Comparison of ENCODE assay signal across 26 cellular contexts in the genomic region with DNA sequence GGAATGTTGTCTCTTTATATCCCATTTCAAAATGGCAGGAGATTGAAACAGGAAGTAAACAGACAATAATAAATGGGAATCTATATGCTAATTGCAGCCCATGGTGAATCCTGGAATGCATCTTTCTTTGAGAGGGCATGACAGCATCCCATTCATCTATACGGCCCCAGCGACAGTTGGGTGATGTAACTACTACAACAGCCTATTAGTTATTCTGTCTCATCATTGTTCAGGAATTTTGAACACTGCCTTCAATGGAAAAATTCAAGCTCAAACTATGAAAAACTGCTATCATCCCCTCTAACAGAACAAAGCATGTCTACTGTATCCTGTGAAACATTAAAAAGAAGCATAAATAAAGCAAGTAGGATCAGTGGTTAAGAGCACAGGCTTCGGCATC.
DNase-seq lines count a peak whose midpoint lies in the region; ATAC-seq and TF ChIP-seq lines count a peak whose summit lies in the region.
"Had no signal": no experiment of that assay in that cellular context is flagged by ENCODE, and none has a peak within 500 bp of the region (broad histone marks: within the 10 kb centered on the region; RNA-seq: fewer than 3 reads in every experiment).

No MANE protein-coding gene starts in this region.

- H3K9ac ChIP-seq in smooth muscle cell (ENCODE audit: low read depth) = no peak overlapping the region

- no peak overlapping the region for H3K4me2 ChIP-seq in smooth muscle cell

- H3K9me3 ChIP-seq in smooth muscle cell (replicated peaks; ENCODE audit: low read depth) = no peaks in the 10 kb centered on the region
- H3K9me3 ChIP-seq: breast epithelium, ovary had no signal

- H3K27ac ChIP-seq in smooth muscle cell (ENCODE audit: low read depth) = peak overlapping the region; percentile 9
- H3K27ac ChIP-seq: breast epithelium, ovary had no signal

- H3K79me2 ChIP-seq in smooth muscle cell (ENCODE audit: low read depth) = no peaks in the 10 kb centered on the region

- no peak overlapping the region for H3K4me3 ChIP-seq in fibroblast of pulmonary artery (replicated peaks; ENCODE audit: low read depth, low read length)
- H3K4me3 ChIP-seq in smooth muscle cell = no peak overlapping the region
- H3K4me3 ChIP-seq: breast epithelium, K562, ovary had no signal

- ATAC-seq in HG03432 (IDR thresholded peaks at IDR 0.05; ENCODE audit: unreplicated experiment) (no peak), esophagus mucosa (no peak)
- ATAC-seq: activated CD8-positive, alpha-beta T cell treated with anti-CD3 and anti-CD28 coated beads, Interleukin-2, amount 10 ng/mL, durations not matched to agents 7 days and 5 days; activated naive CD8-positive, alpha-beta T cell treated with anti-CD3 and anti-CD28 coated beads, Interleukin-2, amount 50 U/mL, for 24 hours; K562; naive thymus-derived CD8-positive, alpha-beta T cell; stimulated activated naive B cell treated with anti-CD40 and anti-IgM and Interleukin-4, amounts not matched to agents 10 μg/mL and 1 μg/mL and 100 μg/mL, for 72 hours had no signal

- H3K27me3 ChIP-seq in smooth muscle cell (ENCODE audit: low read depth) = no peaks in the 10 kb centered on the region
- H3K27me3 ChIP-seq: breast epithelium, ovary had no signal

- H2AFZ ChIP-seq in smooth muscle cell (ENCODE audit: low read depth) = no peak overlapping the region

- in situ Hi-C loops in SK-MEL-5 (cut with HindIII; ENCODE audit: low pct_unique_long_range_greater_than_20kb, low sequenced_read_pairs) = no loop called here

- DNase-seq in ELR (ENCODE audit: low read depth) = peak; percentile 60
- DNase-seq in SK-MEL-5 (ENCODE audit: low read depth, low spot score) = peak; percentile 17
- peak; percentile 23 for DNase-seq in fibroblast of pulmonary artery (ENCODE audit: low read depth)
- no peak for DNase-seq in smooth muscle cell (lab: John Stamatoyannopoulos, UW; ENCODE audit: unreplicated experiment)
- DNase-seq in cerebellar nuclear complex (lab: John Stamatoyannopoulos, UW) = no peak
- DNase-seq: activated CD4-positive, CD25-positive, alpha-beta regulatory T cell treated with anti-CD3 and anti-CD28 coated beads, Interleukin-2, amount 50 U/mL, for 72 hours; activated CD8-positive, alpha-beta T cell treated with anti-CD3 and anti-CD28 coated beads, Interleukin-2, amount 10 ng/mL, durations not matched to agents 7 days and 5 days; activated effector memory CD4-positive, alpha-beta T cell treated with anti-CD3 and anti-CD28 coated beads, Interleukin-2, amount 50 U/mL, for 16 hours; activated naive CD8-positive, alpha-beta T cell treated with anti-CD3 and anti-CD28 coated beads, Interleukin-2, amount 50 U/mL, for 24 hours; activated T-cell treated with anti-CD3 and anti-CD28 coated beads for 4 hours; head of caudate nucleus; mesendoderm; naive thymus-derived CD8-positive, alpha-beta T cell; NCI-H1417 treated with DMSO at 0.1 percent for 48 hours; NCI-H2107; NCI-H510A; NK-92 treated with Interleukin-12 subunit alpha and Interleukin-12 subunit beta, amount 100 ng/mL, for 24 hours; ovary; SHP77 treated with DMSO at 0.1 percent for 48 hours; stimulated activated CD4-positive, alpha-beta T cell treated with anti-CD3 and anti-CD28 coated beads, Interleukin-12 subunit alpha, Interleukin-12 subunit beta, amount 100 ng/mL, for 4 hours; stimulated activated CD4-positive, alpha-beta T cell treated with anti-CD3 and anti-CD28 coated beads, Interleukin-4, amount 100 ng/mL, for 24 hours; stimulated activated naive B cell treated with anti-CD40 and anti-IgM and Interleukin-4, amounts not matched to agents 10 μg/mL and 1 μg/mL and 100 μg/mL, for 72 hours had no signal

- 44% methylated on average over 3 of the region's 3 CpGs for WGBS in smooth muscle cell (ENCODE audit: low lambda C conversion rate)

- TF ChIP-seq CTCF in fibroblast of pulmonary artery (IDR thresholded peaks at IDR 0.05; ENCODE audit: low read length, missing control alignments) (no peak), smooth muscle cell (IDR thresholded peaks at IDR 0.05; ENCODE audit: borderline replicate concordance, insufficient read depth, poor library complexity, severe bottlenecking) (no peak)

- H3K36me3 ChIP-seq in smooth muscle cell (ENCODE audit: low read depth) = no peaks in the 10 kb centered on the region
- H3K36me3 ChIP-seq: breast epithelium, ovary had no signal

- H3K4me1 ChIP-seq in smooth muscle cell (ENCODE audit: low read depth) = no peaks in the 10 kb centered on the region
- H3K4me1 ChIP-seq: breast epithelium had no signal

- H4K20me1 ChIP-seq in smooth muscle cell (ENCODE audit: low read depth) = no peaks in the 10 kb centered on the region

- H3F3A ChIP-seq in smooth muscle cell (ENCODE audit: low read depth) = no peaks in the 10 kb centered on the region

Comparison
In these comparisons a context has a peak if more than half of its experiments do, and no peak if none do; other contexts are left out.
1. DNase-seq: peak in ELR (single experiment), SK-MEL-5 (single experiment) and fibroblast of pulmonary artery (single experiment); none in smooth muscle cell (single experiment) and cerebellar nuclear complex (0 of 2).